ENCODE assay signal across 23 cellular contexts in the genomic region with DNA sequence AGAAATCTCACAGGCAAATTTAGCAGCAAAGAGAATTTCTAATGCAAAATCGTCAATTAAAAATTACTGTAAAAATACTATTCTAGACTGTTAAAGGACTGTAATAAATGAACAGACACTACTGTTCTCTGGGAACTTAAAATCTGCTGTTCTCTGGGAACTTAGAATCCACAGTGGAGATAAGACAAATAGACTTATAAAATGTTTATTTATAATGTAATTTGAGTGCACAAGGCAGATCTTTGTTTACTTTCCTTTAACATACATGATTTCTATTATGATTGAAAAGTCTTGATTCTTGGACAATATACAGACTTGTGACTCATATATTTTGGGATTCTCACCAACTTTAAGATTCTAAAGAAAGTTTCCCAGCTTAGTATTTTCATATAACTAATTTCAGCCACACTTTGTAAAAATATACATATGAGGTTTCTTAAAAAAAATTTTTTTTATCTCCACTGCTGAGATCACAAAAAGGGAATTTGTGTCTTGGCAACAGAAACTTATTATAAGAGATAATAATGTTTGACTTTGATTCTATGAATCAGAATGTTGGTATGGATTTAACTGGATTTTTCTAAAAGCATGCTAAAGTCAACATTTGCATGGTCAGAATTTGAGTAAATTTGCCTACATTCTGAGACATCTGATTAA.
DNase-seq lines count a peak whose midpoint lies in the region; ATAC-seq and TF ChIP-seq lines count a peak whose summit lies in the region.
"Had no signal": no experiment of that assay in that cellular context is flagged by ENCODE, and none has a peak within 500 bp of the region (broad histone marks: within the 10 kb centered on the region; RNA-seq: fewer than 3 reads in every experiment).

No MANE protein-coding gene starts in this region.

- POLR2A ChIA-PET in activated CD8-positive, alpha-beta T cell treated with anti-CD3 and anti-CD28 coated beads for 36 hours (lab: Charles Lee), result no interaction called here

- H2AFZ ChIP-seq in GM23248, result no peak overlapping the region
- H2AFZ ChIP-seq in smooth muscle cell (ENCODE audit: low read depth), result no peak overlapping the region

- no peaks in the 10 kb centered on the region for H4K20me1 ChIP-seq in GM23248 (ENCODE audit: insufficient read depth)
- H4K20me1 ChIP-seq in smooth muscle cell (ENCODE audit: low read depth), result no peaks in the 10 kb centered on the region

- H3K4me1 ChIP-seq in GM23248 (ENCODE audit: insufficient read depth) (peaks cover 9% of the 10 kb centered on the region; the same call in 1 of the 2 replicates), adipocyte (ENCODE audit: control insufficient read depth, insufficient read depth, low read length) (no peaks in the 10 kb centered on the region), smooth muscle cell (ENCODE audit: low read depth) (no peaks in the 10 kb centered on the region), left lung (no peaks in the 10 kb centered on the region)
- H3K4me1 ChIP-seq: adrenal gland, right atrium auricular region, SJCRH30 had no signal

- DNase-seq in GM23248 (peak; percentile 3), adipocyte (ENCODE audit: low read depth) (peak; percentile 77), fibroblast of peridontal ligament (ENCODE audit: extremely low read depth) (peak; percentile 96), smooth muscle cell (lab: John Stamatoyannopoulos, UW; ENCODE audit: unreplicated experiment) (no peak), left lung (no peak), COLO668 (lab: John Stamatoyannopoulos, UW; ENCODE audit: unreplicated experiment) (no peak)
- no peak for DNase-seq in activated CD8-positive, alpha-beta T cell treated with anti-CD3 and anti-CD28 coated beads for 36 hours
- DNase-seq: adrenal gland; CD8-positive, alpha-beta memory T cell; dermis blood vessel endothelial cell; GF-D8; head of caudate nucleus; mesendoderm; naive B cell; NCI-H146; NCI-H524 treated with DMSO at 0.1 percent for 48 hours; ovary; SJCRH30; stimulated activated naive CD8-positive, alpha-beta T cell treated with anti-CD3 and anti-CD28 coated beads, Interleukin-15, amount 100 ng/mL, for 72 hours; trophoblast cell had no signal

- in situ Hi-C loops in GM23248 (cut with MboI), result no loop called here

- H3K79me2 ChIP-seq in GM23248 (ENCODE audit: insufficient read depth) (no peaks in the 10 kb centered on the region), smooth muscle cell (ENCODE audit: low read depth) (no peaks in the 10 kb centered on the region)

- CTCF ChIA-PET in activated CD8-positive, alpha-beta T cell treated with anti-CD3 and anti-CD28 coated beads for 36 hours (lab: Charles Lee), result no interaction called here

- H3K27ac Mint-ChIP-seq in activated CD8-positive, alpha-beta T cell treated with anti-CD3 and anti-CD28 coated beads for 36 hours, result no peak overlapping the region
- H3K27ac Mint-ChIP-seq: CD8-positive, alpha-beta memory T cell; naive B cell; stimulated activated naive CD8-positive, alpha-beta T cell treated with anti-CD3 and anti-CD28 coated beads, Interleukin-15, amount 100 ng/mL, for 72 hours had no signal

- H3K27me3 Mint-ChIP-seq in activated CD8-positive, alpha-beta T cell treated with anti-CD3 and anti-CD28 coated beads for 36 hours, result no peaks in the 10 kb centered on the region
- H3K27me3 Mint-ChIP-seq: CD8-positive, alpha-beta memory T cell had no signal

- H3K4me2 ChIP-seq in GM23248 (ENCODE audit: unreplicated experiment) (no peak overlapping the region), smooth muscle cell (peak overlapping the region; percentile 20)

- no peaks in the 10 kb centered on the region for H3K36me3 ChIP-seq in GM23248 (ENCODE audit: low read depth)
- no peaks in the 10 kb centered on the region for H3K36me3 ChIP-seq in adipocyte (ENCODE audit: control insufficient read depth, insufficient read depth, low read length, severe bottlenecking)
- H3K36me3 ChIP-seq in smooth muscle cell (ENCODE audit: low read depth), result no peaks in the 10 kb centered on the region
- no peaks in the 10 kb centered on the region for H3K36me3 ChIP-seq in left lung
- H3K36me3 ChIP-seq: adrenal gland, ovary, right atrium auricular region, SJCRH30 had no signal

- H3K9me3 Mint-ChIP-seq in activated CD8-positive, alpha-beta T cell treated with anti-CD3 and anti-CD28 coated beads for 36 hours, result no peaks in the 10 kb centered on the region
- H3K9me3 Mint-ChIP-seq: naive B cell; stimulated activated naive CD8-positive, alpha-beta T cell treated with anti-CD3 and anti-CD28 coated beads, Interleukin-15, amount 100 ng/mL, for 72 hours had no signal

- no peaks in the 10 kb centered on the region for H3K9me2 ChIP-seq in GM23248 (ENCODE audit: insufficient read depth)

- no peak overlapping the region for H3K9ac ChIP-seq in GM23248
- H3K9ac ChIP-seq in adipocyte (ENCODE audit: low read length), result no peak overlapping the region
- H3K9ac ChIP-seq in smooth muscle cell (ENCODE audit: low read depth), result no peak overlapping the region

- intact Hi-C loops in left lung (cut with DNase I), result no loop called here
- intact Hi-C loops in activated CD8-positive, alpha-beta T cell treated with anti-CD3 and anti-CD28 coated beads for 36 hours (cut with micrococcal nuclease), result no loop called here

- WGBS in GM23248 (ENCODE audit: low coverage in 1 of 2, low lambda C conversion rate in 2 of 2, missing lambda C conversion rate in 2 of 2), 2 experiments, result 82 to 85% methylated on average over 1 of the region's 1 CpG
- WGBS in smooth muscle cell (ENCODE audit: low lambda C conversion rate), result 89% methylated on average over 1 of the region's 1 CpG

- H3F3A ChIP-seq in GM23248 (ENCODE audit: insufficient read depth), result no peaks in the 10 kb centered on the region
- H3F3A ChIP-seq in smooth muscle cell (ENCODE audit: low read depth), result no peaks in the 10 kb centered on the region

- H3K27me3 ChIP-seq in GM23248 (replicated peaks; ENCODE audit: insufficient read depth), result 0 out of 2 replicates have a peak, but pooled peaks cover 5% of the 10 kb centered on the region
- peaks cover 8% of the 10 kb centered on the region for H3K27me3 ChIP-seq in adipocyte (replicated peaks; ENCODE audit: control insufficient read depth, insufficient read depth, low read length)
- no peaks in the 10 kb centered on the region for H3K27me3 ChIP-seq in smooth muscle cell (ENCODE audit: low read depth)
- H3K27me3 ChIP-seq in left lung, result no peaks in the 10 kb centered on the region
- H3K27me3 ChIP-seq: adrenal gland, ovary, right atrium auricular region, SJCRH30 had no signal

- H3K4me1 Mint-ChIP-seq in activated CD8-positive, alpha-beta T cell treated with anti-CD3 and anti-CD28 coated beads for 36 hours (ENCODE audit: low read depth), result no peaks in the 10 kb centered on the region
- H3K4me1 Mint-ChIP-seq: CD8-positive, alpha-beta memory T cell; naive B cell; stimulated activated naive CD8-positive, alpha-beta T cell treated with anti-CD3 and anti-CD28 coated beads, Interleukin-15, amount 100 ng/mL, for 72 hours had no signal

- TF ChIP-seq CTCF in smooth muscle cell (IDR thresholded peaks at IDR 0.05; ENCODE audit: borderline replicate concordance, insufficient read depth, poor library complexity, severe bottlenecking) (no peak), left lung (IDR thresholded peaks at IDR 0.05) (no peak)
- no peak for TF ChIP-seq CTCF in activated CD8-positive, alpha-beta T cell treated with anti-CD3 and anti-CD28 coated beads for 36 hours (IDR thresholded peaks at IDR 0.05)

- H3K27ac ChIP-seq in GM23248 (no peak overlapping the region), smooth muscle cell (ENCODE audit: low read depth) (peak overlapping the region; percentile 34), left lung (no peak overlapping the region)
- H3K27ac ChIP-seq: adrenal gland, ovary, right atrium auricular region, SJCRH30 had no signal

- H3K36me3 Mint-ChIP-seq in activated CD8-positive, alpha-beta T cell treated with anti-CD3 and anti-CD28 coated beads for 36 hours (ENCODE audit: low read depth), result no peaks in the 10 kb centered on the region
- H3K36me3 Mint-ChIP-seq: CD8-positive, alpha-beta memory T cell had no signal

- ATAC-seq in left lung, result no peak
- ATAC-seq in activated CD8-positive, alpha-beta T cell treated with anti-CD3 and anti-CD28 coated beads for 36 hours, result no peak
- ATAC-seq: K562; Panc1; stimulated activated naive CD8-positive, alpha-beta T cell treated with anti-CD3 and anti-CD28 coated beads, Interleukin-15, amount 100 ng/mL, for 72 hours had no signal

- H3K4me3 ChIP-seq in GM23248 (no peak overlapping the region), adipocyte (ENCODE audit: low read length) (no peak overlapping the region), smooth muscle cell (no peak overlapping the region), left lung (no peak overlapping the region)
- H3K4me3 ChIP-seq: adrenal gland, K562, ovary, right atrium auricular region, SJCRH30 had no signal

- H3K9me3 ChIP-seq in GM23248 (ENCODE audit: low read depth), result no peaks in the 10 kb centered on the region
- H3K9me3 ChIP-seq in adipocyte (ENCODE audit: control insufficient read depth, low read length), result no peaks in the 10 kb centered on the region
- no peaks in the 10 kb centered on the region for H3K9me3 ChIP-seq in smooth muscle cell (replicated peaks; ENCODE audit: low read depth)
- no peaks in the 10 kb centered on the region for H3K9me3 ChIP-seq in left lung
- H3K9me3 ChIP-seq: adrenal gland, ovary, right atrium auricular region, SJCRH30 had no signal

- no peak overlapping the region for H3K4me3 Mint-ChIP-seq in activated CD8-positive, alpha-beta T cell treated with anti-CD3 and anti-CD28 coated beads for 36 hours
- H3K4me3 Mint-ChIP-seq: CD8-positive, alpha-beta memory T cell; naive B cell; stimulated activated naive CD8-positive, alpha-beta T cell treated with anti-CD3 and anti-CD28 coated beads, Interleukin-15, amount 100 ng/mL, for 72 hours had no signal

Comparison
In these comparisons a context has a peak if more than half of its experiments do, and no peak if none do; other contexts are left out.
1. DNase-seq: peak in GM23248 (single experiment), adipocyte (single experiment) and fibroblast of peridontal ligament (single experiment); none in smooth muscle cell (single experiment), left lung (0 of 2), COLO668 (single experiment) and activated CD8-positive, alpha-beta T cell treated with anti-CD3 and anti-CD28 coated beads for 36 hours (single experiment).